ENCODE assay signal across 8 cellular contexts in the genomic region with DNA sequence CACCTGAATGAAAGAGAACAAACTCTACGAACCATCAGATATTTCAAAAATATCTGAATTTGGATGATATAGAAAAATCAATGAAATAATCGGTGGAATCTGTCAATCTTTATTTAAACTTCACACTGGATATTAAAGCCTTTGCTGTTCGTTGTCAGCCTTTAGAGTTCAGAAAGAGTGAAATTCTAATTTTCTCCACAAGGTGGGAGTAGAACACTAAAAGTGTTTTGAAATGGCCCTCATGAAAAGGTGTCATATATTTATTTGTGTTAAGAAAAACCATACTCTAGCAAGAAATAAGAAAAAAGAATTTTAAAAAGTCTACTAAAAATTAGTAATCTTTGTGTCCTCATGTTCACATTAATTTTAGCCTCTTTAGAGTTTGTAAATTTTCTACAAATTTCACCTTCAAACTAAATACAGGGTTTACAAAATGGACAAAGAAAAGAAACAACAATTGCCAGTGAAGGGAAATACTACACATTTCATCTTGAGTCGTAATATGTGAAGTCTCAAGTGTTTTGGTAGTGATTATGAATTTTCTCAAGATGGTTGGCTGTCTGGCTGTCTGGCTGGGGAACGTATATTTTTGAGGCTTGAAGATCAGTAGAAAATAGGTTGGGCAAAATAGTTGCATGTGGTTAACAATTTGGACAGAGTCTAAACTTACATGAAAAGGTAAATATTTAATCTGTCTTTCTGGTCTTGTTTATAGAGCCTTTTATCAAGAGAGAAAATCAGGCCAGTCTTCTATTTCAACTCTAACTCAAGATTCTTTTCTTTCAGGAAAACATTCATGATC. TPM values are rescaled to one million over a fixed set of nuclear protein-coding genes. Genes with fewer than 3 reads are reported as not detected.
DNase-seq lines count a peak whose midpoint lies in the region; ATAC-seq lines count a peak whose summit lies in the region.

No MANE protein-coding gene starts in this region.

- H3K27ac ChIP-seq in CD4-positive, CD25-positive, alpha-beta regulatory T cell (ENCODE audit: insufficient read depth, low read length, poor library complexity, severe bottlenecking), result no peak overlapping the region

- H3K9me3 Mint-ChIP-seq in CD4-positive, CD25-positive, alpha-beta regulatory T cell, result no peaks in the 10 kb centered on the region

- H3K9me3 ChIP-seq in CD4-positive, CD25-positive, alpha-beta regulatory T cell (ENCODE audit: control insufficient read depth in 2 of 2, low read length in 2 of 2), result no peaks in the 10 kb centered on the region

- peaks cover 6% of the 10 kb centered on the region for H3K27me3 Mint-ChIP-seq in CD4-positive, CD25-positive, alpha-beta regulatory T cell

- H3K4me1 Mint-ChIP-seq in CD4-positive, CD25-positive, alpha-beta regulatory T cell, result no peaks in the 10 kb centered on the region

- no peaks in the 10 kb centered on the region for H3K27me3 ChIP-seq in CD4-positive, CD25-positive, alpha-beta regulatory T cell (ENCODE audit: control insufficient read depth, insufficient read depth, low read length)

- peak in 2 of 3 donors; percentile 35 to 51 for DNase-seq in CD4-positive, CD25-positive, alpha-beta regulatory T cell
- DNase-seq in NCI-H446 treated with DMSO at 0.1 percent for 48 hours (lab: John Stamatoyannopoulos, UW) (peak; percentile 8), medulla oblongata (ENCODE audit: extremely low spot score) (peak; percentile 83)
- DNase-seq in central memory CD4-positive, alpha-beta T cell, result peak; percentile 7

- no peak overlapping the region for H3K4me3 Mint-ChIP-seq in CD4-positive, CD25-positive, alpha-beta regulatory T cell

- no peak overlapping the region for H3K27ac Mint-ChIP-seq in CD4-positive, CD25-positive, alpha-beta regulatory T cell

- no peaks in the 10 kb centered on the region for H3K36me3 Mint-ChIP-seq in CD4-positive, CD25-positive, alpha-beta regulatory T cell

- H3K4me1 ChIP-seq in CD4-positive, CD25-positive, alpha-beta regulatory T cell (ENCODE audit: control insufficient read depth, insufficient read depth, low read length, poor library complexity, severe bottlenecking), result no peaks in the 10 kb centered on the region

- ATAC-seq in CD4-positive, CD25-positive, alpha-beta regulatory T cell (ENCODE audit: low read depth in 2 of 2), result no peak
- ATAC-seq in GM18868 (IDR thresholded peaks at IDR 0.05; ENCODE audit: unreplicated experiment), result peak; percentile 84
- peak; percentile 83 for ATAC-seq in HG03378 (IDR thresholded peaks at IDR 0.05; ENCODE audit: unreplicated experiment)
- no peak for ATAC-seq in esophagus mucosa
- ATAC-seq in HG02981 (IDR thresholded peaks at IDR 0.05; ENCODE audit: unreplicated experiment), result no peak

- no peak overlapping the region for H3K4me3 ChIP-seq in CD4-positive, CD25-positive, alpha-beta regulatory T cell (ENCODE audit: low read depth, low read length)

- H3K36me3 ChIP-seq in CD4-positive, CD25-positive, alpha-beta regulatory T cell (ENCODE audit: control insufficient read depth, insufficient read depth, low read length), result no peaks in the 10 kb centered on the region

RNA-seq across cellular contexts. Expression of a gene that starts 43.7 kb away (rescaled TPM):
- total RNA-seq in CD4-positive, CD25-positive, alpha-beta regulatory T cell, result 53.3 TPM
- polyA plus RNA-seq in CD4-positive, CD25-positive, alpha-beta regulatory T cell, result 10 to 100 TPM; 26.3 to 52.2 (median 38.8) TPM
- 4.9 TPM for total RNA-seq in esophagus mucosa

RNA-seq across cellular contexts. Expression of a gene that starts 43.8 kb away (rescaled TPM):
- 20.2 TPM for total RNA-seq in CD4-positive, CD25-positive, alpha-beta regulatory T cell
- polyA plus RNA-seq in CD4-positive, CD25-positive, alpha-beta regulatory T cell, result 10 to 100 TPM; 11.3 to 33.7 (median 19.2) TPM
- 10.4 TPM for total RNA-seq in esophagus mucosa

Comparison
In these comparisons a context has a peak if more than half of its experiments do, and no peak if none do; other contexts are left out.
1. ATAC-seq: peak in GM18868 (single experiment) and HG03378 (single experiment); none in CD4-positive, CD25-positive, alpha-beta regulatory T cell (0 of 2), esophagus mucosa (single experiment) and HG02981 (single experiment).
2. DNase-seq: peak in every context shown above with its lines; median percentile 83 in medulla oblongata; 43 in CD4-positive, CD25-positive, alpha-beta regulatory T cell; 8 in NCI-H446 treated with DMSO at 0.1 percent for 48 hours; 7 in central memory CD4-positive, alpha-beta T cell.